ENCODE assay signal across 2 cellular contexts in genomic region chr16:85662036-85662812, GRCh38.
A peak's percentile ranks its signal among the peaks of the same experiment; 100 is the strongest.
TF ChIP-seq lines count a peak whose summit lies in the region.

No MANE protein-coding gene starts in this region.

TF ChIP-seq in HEK293, 187 proteins besides CTCF, POLR2A, EP300 and RAD21:
- TF ChIP-seq ZIC2 (tag by site-specific recombination; IDR thresholded peaks at IDR 0.05) (peak; percentile 53), ZNF404 (tag by site-specific recombination; IDR thresholded peaks at IDR 0.05) (no peak)
TF ChIP-seq in HEK293: peak in this region for 1.

TF ChIP-seq in H1, 55 proteins besides CTCF, POLR2A, EP300 and RAD21:
- no peak for TF ChIP-seq ATF3 (IDR thresholded peaks at IDR 0.05; ENCODE audit: insufficient read depth, low read depth, low read length)
- no peak for TF ChIP-seq TAF1 (IDR thresholded peaks at IDR 0.05; ENCODE audit: low read depth, low read length)
- TF ChIP-seq ZNF274 (IDR thresholded peaks at IDR 0.05; ENCODE audit: borderline replicate concordance, extremely low read depth, low read length): no peak
- no peak for TF ChIP-seq TAF7 (optimal IDR thresholded peaks at IDR 0.05; ENCODE audit: borderline replicate concordance, low read depth, low read length)
- TF ChIP-seq SP2 (IDR thresholded peaks at IDR 0.05; ENCODE audit: low read length): no peak
- no peak for TF ChIP-seq KDM4A (IDR thresholded peaks at IDR 0.05; ENCODE audit: low read depth, low read length, severe bottlenecking)
